Comparison of ENCODE assay signal across 9 cellular contexts in the genomic region with DNA sequence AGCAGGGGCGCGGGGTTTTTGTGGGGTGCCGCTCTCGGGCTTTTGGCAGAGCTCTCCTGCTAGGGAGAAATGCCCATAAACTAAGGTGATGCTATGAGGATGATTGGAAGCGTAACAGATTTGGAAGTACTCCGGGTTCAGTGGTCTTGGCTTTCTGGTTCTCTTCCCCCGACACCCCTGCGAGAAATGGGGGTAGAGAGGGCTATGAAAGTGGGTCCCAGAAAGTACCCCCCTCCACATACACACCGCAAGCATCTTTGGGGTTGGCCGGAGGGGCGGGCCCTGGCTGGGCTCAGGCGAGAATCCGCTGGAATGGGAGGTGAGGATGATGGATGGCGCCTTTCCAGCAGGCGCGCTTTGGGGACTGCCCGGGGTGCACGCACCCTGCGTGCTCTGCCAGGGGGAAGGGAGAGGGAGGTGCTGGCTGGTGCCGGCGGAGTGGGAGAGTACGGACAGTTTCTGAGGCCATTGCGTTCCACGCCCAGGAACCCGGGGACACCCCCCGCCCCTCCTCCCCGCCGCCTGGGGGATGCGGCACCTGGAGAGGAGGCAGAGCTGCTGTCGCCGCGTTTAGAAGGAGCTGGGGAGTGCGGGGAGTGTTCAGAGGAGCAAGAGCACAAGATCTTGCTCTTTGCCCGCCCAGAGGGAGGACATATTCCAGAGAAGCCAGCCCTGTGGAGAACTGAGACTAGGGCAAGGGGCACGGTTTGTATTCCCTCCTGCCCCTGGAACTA. TPM values are rescaled to one million over a fixed set of nuclear protein-coding genes. Genes with fewer than 3 reads are reported as not detected.
DNase-seq lines count a peak whose midpoint lies in the region; ATAC-seq and TF ChIP-seq lines count a peak whose summit lies in the region.
"Had no signal": no experiment of that assay in that cellular context is flagged by ENCODE, and none has a peak within 500 bp of the region (broad histone marks: within the 10 kb centered on the region; RNA-seq: fewer than 3 reads in every experiment).

No MANE protein-coding gene starts in this region.

- no peak for TF ChIP-seq POLR2A in body of pancreas (IDR thresholded peaks at IDR 0.05)

- intact Hi-C loops in body of pancreas (cut with DNase I): no loop called here

- H3K36me3 ChIP-seq in body of pancreas (replicated peaks in 1 of 2; ENCODE audit: insufficient read depth in 1 of 2, low read depth in 2 of 2): no peaks in the 10 kb centered on the region

- no peaks in the 10 kb centered on the region for H3K9me3 ChIP-seq in body of pancreas

- DNase-seq in AG10803 (ENCODE audit: low read depth): no peak
- DNase-seq in NCI-H1105 treated with DMSO at 0.1 percent for 48 hours (lab: John Stamatoyannopoulos, UW): peak; percentile 28
- peak; percentile 20 to 43 (median 26) for DNase-seq in body of pancreas
- peak; percentile 23 for DNase-seq in stimulated activated CD4-positive, alpha-beta T cell treated with anti-CD3 and anti-CD28 coated beads, Interleukin-12 subunit alpha, Interleukin-12 subunit beta, amount 100 ng/mL, for 4 hours
- DNase-seq in superior temporal gyrus (ENCODE audit: extremely low spot score): no peak

- H3K4me3 ChIP-seq in AG10803 (ENCODE audit: low read length) (peak overlapping the region; percentile 69), body of pancreas (peak overlapping the region; percentile 80 to 83)
- H3K4me3 ChIP-seq: GM12878 had no signal

- WGBS in body of pancreas, 2 donors: 2 to 3% methylated on average over 22 to 35 of the region's 35 CpGs

- H3K27ac ChIP-seq in body of pancreas (no peak overlapping the region), layer of hippocampus (ENCODE audit: low read depth, low read length) (peak overlapping the region; percentile 30)

- ATAC-seq in body of pancreas (no peak), HG03378 (IDR thresholded peaks at IDR 0.05; ENCODE audit: unreplicated experiment) (no peak), GM19452 (IDR thresholded peaks at IDR 0.05; ENCODE audit: unreplicated experiment) (no peak)
- ATAC-seq: GM12878 had no signal

- H3K27me3 ChIP-seq in body of pancreas: no peaks in the 10 kb centered on the region
- H3K27me3 ChIP-seq in layer of hippocampus (ENCODE audit: control insufficient read depth, insufficient read depth, low read length): no peaks in the 10 kb centered on the region

- no peak for TF ChIP-seq CTCF in AG10803 (conservative IDR thresholded peaks at IDR 0.05; ENCODE audit: low read length)
- no peak for TF ChIP-seq CTCF in body of pancreas (IDR thresholded peaks at IDR 0.05)

- H3K4me1 ChIP-seq in body of pancreas: peaks cover 25% of the 10 kb centered on the region

RNA-seq across cellular contexts. Expression of gene PCSK5, which starts 1.9 kb away (rescaled TPM):
- total RNA-seq in body of pancreas: 10 to 100 TPM; 11.2 to 12.2 TPM

Comparison
In these comparisons a context has a peak if more than half of its experiments do, and no peak if none do; other contexts are left out.
1. DNase-seq: peak in NCI-H1105 treated with DMSO at 0.1 percent for 48 hours (single experiment), body of pancreas (4 of 4) and stimulated activated CD4-positive, alpha-beta T cell treated with anti-CD3 and anti-CD28 coated beads, Interleukin-12 subunit alpha, Interleukin-12 subunit beta, amount 100 ng/mL, for 4 hours (single experiment); none in AG10803 (single experiment) and superior temporal gyrus (single experiment).